Comparison of ENCODE assay signal across 1 cellular context in the genomic region with DNA sequence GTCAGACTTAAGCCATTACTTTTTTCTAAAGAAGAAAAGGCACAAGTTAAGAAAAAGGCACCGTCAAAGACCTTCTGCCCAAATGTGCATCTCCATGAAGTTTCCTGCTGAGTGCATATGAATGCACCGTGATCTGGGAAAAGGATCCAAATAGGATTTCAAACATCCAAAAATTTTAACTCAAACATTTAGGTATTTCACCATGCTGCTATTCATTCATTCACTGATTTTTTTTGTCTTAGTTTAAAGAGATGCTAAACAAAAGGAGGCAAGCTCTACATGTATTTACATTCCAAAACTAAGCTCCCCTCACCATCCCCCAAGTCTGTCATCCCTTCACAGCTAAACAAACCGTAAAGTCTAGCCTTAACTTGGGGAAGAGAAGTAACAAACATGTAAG.
TF ChIP-seq lines count a peak whose summit lies in the region.

No MANE protein-coding gene starts in this region.

TF ChIP-seq in IMR-90, 13 proteins besides CTCF, POLR2A, EP300 and RAD21 (continued from another document):
- TF ChIP-seq CEBPB (IDR thresholded peaks at IDR 0.05; ENCODE audit: low read depth, low read length) = no peak
- TF ChIP-seq FOS (IDR thresholded peaks at IDR 0.05; ENCODE audit: low read depth, low read length) = no peak
- TF ChIP-seq RCOR1 (IDR thresholded peaks at IDR 0.05; ENCODE audit: insufficient replicate concordance, low read length) = no peak
- no peak for TF ChIP-seq MXI1 (IDR thresholded peaks at IDR 0.05; ENCODE audit: borderline replicate concordance, low read depth, low read length)
- no peak for TF ChIP-seq MAFK (IDR thresholded peaks at IDR 0.05; ENCODE audit: low read depth, low read length)
- no peak for TF ChIP-seq RFX5 (IDR thresholded peaks at IDR 0.05; ENCODE audit: low read depth, low read length)
